9 cellular contexts compared by ENCODE assay signal in genomic region chr4:48093949-48094550, GRCh38. TPM values are rescaled to one million over a fixed set of nuclear protein-coding genes. Genes with fewer than 3 reads are reported as not detected.
DNase-seq lines count a peak whose midpoint lies in the region; ATAC-seq, FAIRE-seq and TF ChIP-seq lines count a peak whose summit lies in the region.
"Had no signal": no experiment of that assay in that cellular context is flagged by ENCODE, and none has a peak within 500 bp of the region (broad histone marks: within the 10 kb centered on the region; RNA-seq: fewer than 3 reads in every experiment).

No MANE protein-coding gene starts in this region.

- H3K79me2 ChIP-seq in GM12878 (ENCODE audit: control insufficient read depth, insufficient read depth, low read length), result no peaks in the 10 kb centered on the region

- H2AFZ ChIP-seq in GM12878 (ENCODE audit: control insufficient read depth, low read depth, low read length), result no peak overlapping the region

- no peaks in the 10 kb centered on the region for H3K4me1 ChIP-seq in GM12878 (ENCODE audit: control insufficient read depth, insufficient read depth, low read length)

- H3K9me3 Mint-ChIP-seq in natural killer cell treated with Interleukin-12 subunit alpha and Interleukin-12 subunit beta and Interleukin-15 and Interleukin-18, amount 100 ng/mL, for 72 hours, result no peaks in the 10 kb centered on the region

- RAD21 ChIA-PET in GM12878 (lab: Charles Lee; ENCODE audit: unreplicated experiment), result interaction anchor here (1.2 kb wide), 1 partner anchor 90 kb away, joined by 5 read pairs; no protein-coding TSS in a partner anchor

- H3K4me3 ChIP-seq in MG63, result no peak overlapping the region
- no peak overlapping the region for H3K4me3 ChIP-seq in GM12878

- H3K36me3 ChIP-seq in MG63 (no peaks in the 10 kb centered on the region), GM12878 (ENCODE audit: control insufficient read depth in 2 of 2, insufficient read depth in 2 of 2, low read length in 1 of 2) (no peaks in the 10 kb centered on the region; a peak in 1 of 4 replicates)

- no peak overlapping the region for H3K4me2 ChIP-seq in GM12878 (ENCODE audit: control insufficient read depth, insufficient read depth)

- H3K27ac ChIP-seq in GM12878 (ENCODE audit: control insufficient read depth, insufficient read depth), result no peak overlapping the region

- intact Hi-C loops in GM12878 (cut with micrococcal nuclease; ENCODE audit: unreplicated experiment), result no loop called here

- H3K4me3 Mint-ChIP-seq in natural killer cell treated with Interleukin-12 subunit alpha and Interleukin-12 subunit beta and Interleukin-15 and Interleukin-18, amount 100 ng/mL, for 72 hours, result no peak overlapping the region

- H3K9ac ChIP-seq in GM12878 (ENCODE audit: control insufficient read depth, insufficient read depth, low read length), result no peak overlapping the region

- H3K36me3 Mint-ChIP-seq in natural killer cell treated with Interleukin-12 subunit alpha and Interleukin-12 subunit beta and Interleukin-15 and Interleukin-18, amount 100 ng/mL, for 72 hours, result no peaks in the 10 kb centered on the region

- FAIRE-seq in GM12878 (lab: Jason Lieb, UNC) (peak; percentile 13), GM12891 (lab: Jason Lieb, UNC) (no peak)

- 69% methylated on average over 3 of the region's 3 CpGs for WGBS in GM12878 (ENCODE audit: insufficient coverage, insufficient replicate concordance, low lambda C conversion rate, missing lambda C conversion rate)

- BruUV-seq in GM12878 (replicated peaks; lab: Mats Ljungman, UMichigan), result no TSS peak

- no peak for ATAC-seq in GM12878
- peak; percentile 61 to 72 for ATAC-seq in natural killer cell treated with Interleukin-12 subunit alpha and Interleukin-12 subunit beta and Interleukin-15 and Interleukin-18, amount 100 ng/mL, for 72 hours
- ATAC-seq in HG02852 (IDR thresholded peaks at IDR 0.05; ENCODE audit: unreplicated experiment), result no peak
- no peak for ATAC-seq in GM19324 (IDR thresholded peaks at IDR 0.05; ENCODE audit: low FRiP score, unreplicated experiment)
- ATAC-seq in HG02763 (IDR thresholded peaks at IDR 0.05; ENCODE audit: unreplicated experiment), result no peak

- TF ChIP-seq CTCF in GM12878 (IDR thresholded peaks at IDR 0.05 in 2 of 3, conservative IDR thresholded peaks at IDR 0.05 in 1 of 3; ENCODE audit: control insufficient read depth in 2 of 3, extremely low read depth in 1 of 3, insufficient read depth in 1 of 3, low read depth in 3 of 3, low read length in 3 of 3), result no peak

- H3K9me3 ChIP-seq in MG63 (no peaks in the 10 kb centered on the region), GM12878 (replicated peaks; ENCODE audit: control insufficient read depth, insufficient read depth, low read length) (no peaks in the 10 kb centered on the region)

- TF ChIP-seq POLR2A in GM12878 (IDR thresholded peaks at IDR 0.05; ENCODE audit: low read depth, low read length) (no peak), GM12891 (IDR thresholded peaks at IDR 0.05; ENCODE audit: low read depth, low read length) (no peak)

- H4K20me1 ChIP-seq in GM12878 (ENCODE audit: control insufficient read depth, insufficient read depth), result no peaks in the 10 kb centered on the region

- in situ Hi-C loops in GM12878 (cut with MboI), result loop anchor here (10.0 kb wide), 1 partner anchor 389 kb away; no protein-coding TSS in a partner anchor

- TF ChIP-seq EP300 in GM12878 (IDR thresholded peaks at IDR 0.05; ENCODE audit: borderline replicate concordance in 1 of 2, control insufficient read depth in 1 of 2, low read depth in 2 of 2, low read length in 2 of 2), result no peak

- DNase-seq in COLO829 (ENCODE audit: low spot score), result peak; percentile 42
- peak; percentile 6 for DNase-seq in MG63
- DNase-seq in GM12878 (ENCODE audit: low read depth, low spot score), result no peak
- no peak for DNase-seq in natural killer cell treated with Interleukin-12 subunit alpha and Interleukin-12 subunit beta and Interleukin-15 and Interleukin-18, amount 100 ng/mL, for 72 hours (ENCODE audit: low spot score)
- DNase-seq in GM12891 (ENCODE audit: insufficient read length, low spot score), result no peak
- DNase-seq: head of caudate nucleus had no signal

- TF ChIP-seq RAD21 in GM12878 (IDR thresholded peaks at IDR 0.05; ENCODE audit: insufficient read depth, low read depth, low read length), result no peak

- peaks cover 13 to 21% of the 10 kb centered on the region in 2 donors for H3K4me1 Mint-ChIP-seq in natural killer cell treated with Interleukin-12 subunit alpha and Interleukin-12 subunit beta and Interleukin-15 and Interleukin-18, amount 100 ng/mL, for 72 hours (ENCODE audit: low read depth in 2 of 2)

- H3K27me3 ChIP-seq in MG63, result no peaks in the 10 kb centered on the region
- H3K27me3 ChIP-seq in GM12878 (replicated peaks in 1 of 2; ENCODE audit: control insufficient read depth in 2 of 2, insufficient read depth in 2 of 2, low read length in 1 of 2), result no peaks in the 10 kb centered on the region

- H3K27me3 Mint-ChIP-seq in natural killer cell treated with Interleukin-12 subunit alpha and Interleukin-12 subunit beta and Interleukin-15 and Interleukin-18, amount 100 ng/mL, for 72 hours, result no peaks in the 10 kb centered on the region

- SMC1A ChIA-PET in GM12878 (lab: Charles Lee; ENCODE audit: uncharacterized antibody, unreplicated experiment), result interaction anchor here (2.4 kb wide), 1 partner anchor 60 kb away, joined by 6 read pairs; no protein-coding TSS in a partner anchor

- POLR2A ChIA-PET in GM12878 (lab: Charles Lee), result no interaction called here

- H3K27ac Mint-ChIP-seq in natural killer cell treated with Interleukin-12 subunit alpha and Interleukin-12 subunit beta and Interleukin-15 and Interleukin-18, amount 100 ng/mL, for 72 hours, result peak overlapping the region in 1 of 2 donors; percentile 74

- CTCF ChIA-PET in GM12878 (lab: Yijun Ruan, JAX), result interaction anchor here (1.5 kb wide), 1 partner anchor 181 kb away, joined by 3 read pairs; no protein-coding TSS in a partner anchor

TF ChIP-seq in GM12878, 131 proteins besides CTCF, POLR2A, EP300 and RAD21 (continues in another document):
- TF ChIP-seq NRF1 (conservative IDR thresholded peaks at IDR 0.05; ENCODE audit: low read depth, low read length), result no peak
- TF ChIP-seq NR2F1 (conservative IDR thresholded peaks at IDR 0.05), result no peak
- no peak for TF ChIP-seq MXI1 (IDR thresholded peaks at IDR 0.05; ENCODE audit: low read depth, low read length)
- no peak for TF ChIP-seq CEBPB (IDR thresholded peaks at IDR 0.05; ENCODE audit: borderline replicate concordance in 1 of 2, low read depth in 2 of 2, low read length in 2 of 2)
- TF ChIP-seq MTA3 (IDR thresholded peaks at IDR 0.05; ENCODE audit: borderline replicate concordance, low read length), result no peak
- no peak for TF ChIP-seq TCF12 (IDR thresholded peaks at IDR 0.05; ENCODE audit: low read depth, low read length)
- TF ChIP-seq RAD51 (IDR thresholded peaks at IDR 0.05), result no peak

TF ChIP-seq in GM12891, 5 proteins besides CTCF, POLR2A, EP300 and RAD21:
- TF ChIP-seq POLR2AphosphoS5 (IDR thresholded peaks at IDR 0.05; ENCODE audit: low read depth, low read length) (no peak), TAF1 (IDR thresholded peaks at IDR 0.05; ENCODE audit: low read depth, low read length) (no peak), PAX5 (IDR thresholded peaks at IDR 0.05; ENCODE audit: insufficient read depth, low read length, severe bottlenecking) (no peak)

RNA-seq across cellular contexts. Expression of gene TXK, which starts 40.0 kb away (rescaled TPM):
- total RNA-seq in MG63 (2014; rRNA removed; shearing (Covaris generic); ENCODE audit: low replicate concordance), result not detected in 2 replicates
- total RNA-seq in GM12878 (2013; cell fraction: nucleolus; rRNA removed), result 21.3 and 29.1 TPM in 2 replicates
- total RNA-seq in GM12878 (2014; rRNA removed) (2.1 and 2.7 TPM in 2 replicates), GM12878 (2014; rRNA removed; fragmentation: Illumina TruSeq; extraction: Trizol) (1.8 and 2.1 TPM in 2 replicates), GM12878 (2021) (1.3 and 1.4 TPM in 2 replicates)
- 1.7 TPM for polyA plus RNA-seq in GM12878 (2011; ENCODE audit: low read depth)
- polyA plus RNA-seq in GM12878 (2011; rRNA removed) (1.5 and 2.4 TPM in 2 replicates), GM12878 (2014; fragmentation: Illumina TruSeq; extraction: Trizol) (2.9 and 3.1 TPM in 2 replicates), GM12878 (2014; fragmentation: Nextera tagmentation; extraction: Ambion mirVana) (under 1 TPM; 0.44 to 0.95 TPM), GM12878 (2014; rRNA removed) (1.6 and 2.4 TPM in 2 replicates), GM12878 (2016; fragmentation: Nextera tagmentation; extraction: Ambion mirVana) (1 to 10 TPM in 1 of 2 experiments, under 1 TPM in 1; 0.91 to 1.1 TPM)
- polyA plus RNA-seq in GM12878 (2011; cell fraction: cytosol; rRNA removed), result 0.33 and 0.48 TPM in 2 replicates
- 4.4 and 5.4 TPM in 2 replicates for polyA plus RNA-seq in GM12878 (2011; cell fraction: nucleus; rRNA removed)
- polyA plus RNA-seq in GM12878 (2012), result 1.4 and 1.9 TPM in 2 replicates
- polyA minus RNA-seq in GM12878 (2011; rRNA and poly(A)+ RNA removed), result 0.66 and 1.4 TPM in 2 replicates
- not detected in 2 replicates for polyA minus RNA-seq in GM12878 (2011; cell fraction: cytosol; rRNA and poly(A)+ RNA removed)
- polyA minus RNA-seq in GM12878 (2011; cell fraction: nucleus; rRNA and poly(A)+ RNA removed), result 2.4 and 3.5 TPM in 2 replicates
- total RNA-seq in natural killer cell treated with Interleukin-12 subunit alpha and Interleukin-12 subunit beta and Interleukin-15 and Interleukin-18, amount 100 ng/mL, for 72 hours, result 10 to 100 TPM; 26.1 to 60.2 TPM
- polyA plus RNA-seq in GM12891 (2012; ENCODE audit: low read depth, missing spikeins), result 1.7 TPM

Comparison
In these comparisons a context has a peak if more than half of its experiments do, and no peak if none do; other contexts are left out.
1. DNase-seq: peak in COLO829 (single experiment) and MG63 (single experiment); none in GM12878 (single experiment), natural killer cell treated with Interleukin-12 subunit alpha and Interleukin-12 subunit beta and Interleukin-15 and Interleukin-18, amount 100 ng/mL, for 72 hours (single experiment) and GM12891 (single experiment).
2. ATAC-seq: peak in natural killer cell treated with Interleukin-12 subunit alpha and Interleukin-12 subunit beta and Interleukin-15 and Interleukin-18, amount 100 ng/mL, for 72 hours (2 of 2); none in GM12878 (single experiment), HG02852 (single experiment), GM19324 (single experiment) and HG02763 (single experiment).